Comparison of ENCODE assay signal across 15 cellular contexts in genomic region chr14:97250925-97251324, GRCh38.
A peak's percentile ranks its signal among the peaks of the same experiment; 100 is the strongest.
DNase-seq lines count a peak whose midpoint lies in the region; ATAC-seq and TF ChIP-seq lines count a peak whose summit lies in the region.
"Had no signal": no experiment of that assay in that cellular context is flagged by ENCODE, and none has a peak within 500 bp of the region (broad histone marks: within the 10 kb centered on the region; RNA-seq: fewer than 3 reads in every experiment).

No MANE protein-coding gene starts in this region.

- no peak overlapping the region for H3K14ac ChIP-seq in H9 (ENCODE audit: insufficient read depth, low read length)

- CTCF ChIA-PET in PC-3 (lab: Charles Lee) = no interaction called here
- CTCF ChIA-PET in activated CD4-positive, alpha-beta T cell treated with anti-CD3 and anti-CD28 coated beads, Interleukin-2, amount 10 ng/mL, durations not matched to agents 7 days and 5 days (lab: Charles Lee) = no interaction called here

- DNase-seq in CD4-positive, CD25-positive, alpha-beta regulatory T cell = no peak
- DNase-seq in H9 (no peak), PC-3 (no peak), progenitor cell of endocrine pancreas (ENCODE audit: low spot score, unreplicated experiment) (no peak), NCI-H1417 treated with DMSO at 0.1 percent for 48 hours (lab: John Stamatoyannopoulos, UW) (no peak)
- DNase-seq in activated CD4-positive, alpha-beta T cell treated with anti-CD3 and anti-CD28 coated beads, Interleukin-2, amount 10 ng/mL, durations not matched to agents 7 days and 5 days = no peak
- DNase-seq: Calu3; CD4-positive, alpha-beta T cell; DMS 273 treated with DMSO at 0.1 percent for 48 hours; GOT3; HFFc6 had no signal

- H3K18ac ChIP-seq in H9 (ENCODE audit: insufficient read length, low read depth, low read length) = no peak overlapping the region

- H3K23me2 ChIP-seq in H9 (ENCODE audit: insufficient read length, low read depth, low read length, poor library complexity, severe bottlenecking) = no peaks in the 10 kb centered on the region

- H3K4me1 Mint-ChIP-seq in CD4-positive, CD25-positive, alpha-beta regulatory T cell = peaks cover 9 to 24% (median 16%) of the 10 kb centered on the region in 4 donors
- H3K4me1 Mint-ChIP-seq in H9 (no peaks in the 10 kb centered on the region), progenitor cell of endocrine pancreas (ENCODE audit: low read depth) (no peaks in the 10 kb centered on the region)
- H3K4me1 Mint-ChIP-seq in activated CD4-positive, alpha-beta T cell treated with anti-CD3 and anti-CD28 coated beads, Interleukin-2, amount 10 ng/mL, durations not matched to agents 7 days and 5 days = peaks cover 39% of the 10 kb centered on the region

- no peak overlapping the region for H2BK12ac ChIP-seq in H9 (ENCODE audit: insufficient read length, low read depth, low read length)

- no peaks in the 10 kb centered on the region for H3K36me3 ChIP-seq in CD4-positive, CD25-positive, alpha-beta regulatory T cell (ENCODE audit: control insufficient read depth, insufficient read depth, low read length)
- no peaks in the 10 kb centered on the region for H3K36me3 ChIP-seq in PC-3 (ENCODE audit: low read depth, low read length)
- H3K36me3 ChIP-seq: HAP-1 had no signal

- no peaks in the 10 kb centered on the region for H3K9me2 ChIP-seq in PC-3 (replicated peaks; ENCODE audit: low read length)

- no peak overlapping the region for H2AK5ac ChIP-seq in H9 (ENCODE audit: insufficient read length, low read length)

- no peak overlapping the region for H4K91ac ChIP-seq in H9 (ENCODE audit: insufficient read length, low read depth, low read length)

- H3F3A ChIP-seq in PC-3 (ENCODE audit: low read length, unreplicated experiment) = no peaks in the 10 kb centered on the region

- no peaks in the 10 kb centered on the region for H4K20me1 ChIP-seq in H9 (ENCODE audit: control insufficient read depth, insufficient read depth, insufficient read length)
- no peaks in the 10 kb centered on the region for H4K20me1 ChIP-seq in PC-3 (ENCODE audit: low read length)

- no peaks in the 10 kb centered on the region for H3K4me1 ChIP-seq in CD4-positive, CD25-positive, alpha-beta regulatory T cell (ENCODE audit: control insufficient read depth, insufficient read depth, low read length, poor library complexity, severe bottlenecking)
- H3K4me1 ChIP-seq in H9 (ENCODE audit: insufficient read depth, low read length) (no peaks in the 10 kb centered on the region), PC-3 (ENCODE audit: insufficient read depth, low read length) (0 out of 2 replicates have a peak, but pooled peaks cover 6% of the 10 kb centered on the region)
- H3K4me1 ChIP-seq: HAP-1 had no signal

- no peak overlapping the region for H3K9ac ChIP-seq in H9 (ENCODE audit: extremely low read depth, insufficient read length, low read length)
- no peak overlapping the region for H3K9ac ChIP-seq in PC-3 (ENCODE audit: low read length)
- H3K9ac ChIP-seq: KMS-11 had no signal

- H3T11ph ChIP-seq in H9 (ENCODE audit: low read length) = no peak overlapping the region

- H3K4ac ChIP-seq in H9 (ENCODE audit: low read depth, low read length) = no peak overlapping the region

- 0 out of 3 replicates have a peak, but pooled peaks have one; percentile 16 for TF ChIP-seq CTCF in H9 (conservative IDR thresholded peaks at IDR 0.05)
- no peak for TF ChIP-seq CTCF in PC-3 (conservative IDR thresholded peaks at IDR 0.05; ENCODE audit: low read depth, low read length)
- TF ChIP-seq CTCF in progenitor cell of endocrine pancreas (IDR thresholded peaks at IDR 0.05; ENCODE audit: unreplicated experiment) = peak; percentile 12

- H3K9me3 Mint-ChIP-seq in CD4-positive, CD25-positive, alpha-beta regulatory T cell = peaks cover 0 to 7% (median 0%) of the 10 kb centered on the region in 7 donors
- H3K9me3 Mint-ChIP-seq in H9 (no peaks in the 10 kb centered on the region), progenitor cell of endocrine pancreas (ENCODE audit: low read depth) (peaks cover 5% of the 10 kb centered on the region)
- peaks cover 7% of the 10 kb centered on the region for H3K9me3 Mint-ChIP-seq in activated CD4-positive, alpha-beta T cell treated with anti-CD3 and anti-CD28 coated beads, Interleukin-2, amount 10 ng/mL, durations not matched to agents 7 days and 5 days
- H3K9me3 Mint-ChIP-seq: CD4-positive, alpha-beta T cell had no signal

- H4K5ac ChIP-seq in H9 (ENCODE audit: insufficient read length, low read depth, low read length) = no peak overlapping the region

- no peaks in the 10 kb centered on the region for H3K79me1 ChIP-seq in H9 (ENCODE audit: insufficient read depth, low read depth, low read length, poor library complexity, severe bottlenecking)

- H3K56ac ChIP-seq in H9 (ENCODE audit: insufficient read length, low read depth, low read length) = no peak overlapping the region

- H3K4me2 ChIP-seq in H9 (ENCODE audit: insufficient read depth, insufficient read length, low read length) (no peak overlapping the region), PC-3 (ENCODE audit: low read length) (peak overlapping the region; percentile 15; the same call in 1 of the 2 replicates)
- H3K4me2 ChIP-seq: KMS-11 had no signal

- peaks cover 6% of the 10 kb centered on the region for H3K27me3 ChIP-seq in CD4-positive, CD25-positive, alpha-beta regulatory T cell (ENCODE audit: control insufficient read depth, insufficient read depth, low read length)
- no peaks in the 10 kb centered on the region for H3K27me3 ChIP-seq in H9 (ENCODE audit: insufficient read depth, low read length)
- peaks cover 30% of the 10 kb centered on the region for H3K27me3 ChIP-seq in PC-3 (ENCODE audit: low read length)

- no peaks in the 10 kb centered on the region for H3K36me3 Mint-ChIP-seq in CD4-positive, CD25-positive, alpha-beta regulatory T cell
- H3K36me3 Mint-ChIP-seq in H9 (ENCODE audit: insufficient read depth in 1 of 3, low read depth in 3 of 3) (no peaks in the 10 kb centered on the region), progenitor cell of endocrine pancreas (ENCODE audit: insufficient read depth) (no peaks in the 10 kb centered on the region)
- peaks cover 5% of the 10 kb centered on the region for H3K36me3 Mint-ChIP-seq in activated CD4-positive, alpha-beta T cell treated with anti-CD3 and anti-CD28 coated beads, Interleukin-2, amount 10 ng/mL, durations not matched to agents 7 days and 5 days (ENCODE audit: low read depth)

- H3K27ac Mint-ChIP-seq in CD4-positive, CD25-positive, alpha-beta regulatory T cell = peak overlapping the region in 2 of 3 donors; percentile 25 to 42
- no peak overlapping the region for H3K27ac Mint-ChIP-seq in H9
- no peak overlapping the region for H3K27ac Mint-ChIP-seq in progenitor cell of endocrine pancreas
- H3K27ac Mint-ChIP-seq in activated CD4-positive, alpha-beta T cell treated with anti-CD3 and anti-CD28 coated beads, Interleukin-2, amount 10 ng/mL, durations not matched to agents 7 days and 5 days = no peak overlapping the region
- H3K27ac Mint-ChIP-seq: CD4-positive, alpha-beta T cell; HFFc6 had no signal

- peaks cover 20% of the 10 kb centered on the region for H3K27me3 Mint-ChIP-seq in CD4-positive, CD25-positive, alpha-beta regulatory T cell
- H3K27me3 Mint-ChIP-seq in H9 (ENCODE audit: low read depth) = peaks cover 3% of the 10 kb centered on the region; the same call in 1 of the 2 replicates
- H3K27me3 Mint-ChIP-seq in progenitor cell of endocrine pancreas = peaks cover 28% of the 10 kb centered on the region
- peaks cover 4% of the 10 kb centered on the region for H3K27me3 Mint-ChIP-seq in activated CD4-positive, alpha-beta T cell treated with anti-CD3 and anti-CD28 coated beads, Interleukin-2, amount 10 ng/mL, durations not matched to agents 7 days and 5 days
- H3K27me3 Mint-ChIP-seq: CD4-positive, alpha-beta T cell had no signal

- no peak overlapping the region for H2BK15ac ChIP-seq in H9 (ENCODE audit: low read depth, low read length)

- no TSS peak for BruUV-seq in PC-3 (replicated peaks; lab: Mats Ljungman, UMichigan)

- no peaks in the 10 kb centered on the region for H3K79me2 ChIP-seq in H9 (ENCODE audit: insufficient read depth, low read length)
- no peaks in the 10 kb centered on the region for H3K79me2 ChIP-seq in PC-3 (ENCODE audit: low read length)

- no peak overlapping the region for H3K27ac ChIP-seq in CD4-positive, CD25-positive, alpha-beta regulatory T cell (ENCODE audit: insufficient read depth, low read length, poor library complexity, severe bottlenecking)
- no peak overlapping the region for H3K27ac ChIP-seq in H9 (ENCODE audit: insufficient read length, low read depth, low read length)
- H3K27ac ChIP-seq in PC-3 (ENCODE audit: low read length) = no peak overlapping the region
- H3K27ac ChIP-seq: KMS-11 had no signal

- no CpG with 5 or more reads among the region's 5 CpGs for WGBS in H9 (ENCODE audit: extremely low coverage, insufficient read length, low lambda C conversion rate)

- no peak overlapping the region for H3K4me3 ChIP-seq in CD4-positive, CD25-positive, alpha-beta regulatory T cell (ENCODE audit: low read depth, low read length)
- no peak overlapping the region for H3K4me3 ChIP-seq in PC-3 (ENCODE audit: low read length)
- H3K4me3 ChIP-seq: HAP-1 had no signal

- H2BK5ac ChIP-seq in H9 (ENCODE audit: insufficient read length, low read length) = no peak overlapping the region

- intact Hi-C loops in PC-3 (cut with micrococcal nuclease) = no loop called here

- H2BK20ac ChIP-seq in H9 (ENCODE audit: low read depth, low read length, poor library complexity, severe bottlenecking) = peak overlapping the region; percentile 32

- H3K23ac ChIP-seq in H9 (ENCODE audit: insufficient read length, low read depth, low read length) = no peak overlapping the region

- H3K9me3 ChIP-seq in CD4-positive, CD25-positive, alpha-beta regulatory T cell (ENCODE audit: control insufficient read depth in 2 of 2, low read length in 2 of 2) = no peaks in the 10 kb centered on the region
- H3K9me3 ChIP-seq in H9 (ENCODE audit: control insufficient read depth, low read depth, low read length) = no peaks in the 10 kb centered on the region
- H3K9me3 ChIP-seq in PC-3 (ENCODE audit: low read length) = no peaks in the 10 kb centered on the region
- H3K9me3 ChIP-seq: HAP-1 had no signal

- peak overlapping the region in 1 of 4 donors; percentile 53 for H3K4me3 Mint-ChIP-seq in CD4-positive, CD25-positive, alpha-beta regulatory T cell
- H3K4me3 Mint-ChIP-seq in H9 = no peak overlapping the region
- no peak overlapping the region for H3K4me3 Mint-ChIP-seq in progenitor cell of endocrine pancreas (ENCODE audit: low read depth)
- H3K4me3 Mint-ChIP-seq in activated CD4-positive, alpha-beta T cell treated with anti-CD3 and anti-CD28 coated beads, Interleukin-2, amount 10 ng/mL, durations not matched to agents 7 days and 5 days = no peak overlapping the region
- H3K4me3 Mint-ChIP-seq: CD4-positive, alpha-beta T cell; HFFc6 had no signal

- H2BK120ac ChIP-seq in H9 (ENCODE audit: low read depth, low read length, poor library complexity, severe bottlenecking) = no peak overlapping the region

- no peak overlapping the region for H4K8ac ChIP-seq in H9 (replicated peaks; ENCODE audit: insufficient read length, low read depth, low read length)

- no peak for ATAC-seq in CD4-positive, CD25-positive, alpha-beta regulatory T cell (ENCODE audit: low read depth in 2 of 2)
- ATAC-seq in PC-3 (peak; percentile 53; the same call in 1 of the 2 replicates), GM21515 (IDR thresholded peaks at IDR 0.05; ENCODE audit: unreplicated experiment) (no peak)
- ATAC-seq: HepG2 had no signal

- POLR2A ChIA-PET in PC-3 (lab: Charles Lee; ENCODE audit: unreplicated experiment) = interaction anchor here (0.6 kb wide), 2 partner anchors 9 to 141 kb away, joined by 3 to 7 read pairs; no protein-coding TSS in a partner anchor
- POLR2A ChIA-PET in activated CD4-positive, alpha-beta T cell treated with anti-CD3 and anti-CD28 coated beads, Interleukin-2, amount 10 ng/mL, durations not matched to agents 7 days and 5 days (lab: Charles Lee) = no interaction called here

- H2AFZ ChIP-seq in H9 (ENCODE audit: low read length) = no peak overlapping the region
- peak overlapping the region; percentile 20; the same call in 1 of the 2 replicates for H2AFZ ChIP-seq in PC-3 (ENCODE audit: low read length)

Comparison
In these comparisons a context has a peak if more than half of its experiments do, and no peak if none do; other contexts are left out.
1. H3K27ac Mint-ChIP-seq: peak in CD4-positive, CD25-positive, alpha-beta regulatory T cell (2 of 3); none in H9 (0 of 3), progenitor cell of endocrine pancreas (single experiment) and activated CD4-positive, alpha-beta T cell treated with anti-CD3 and anti-CD28 coated beads, Interleukin-2, amount 10 ng/mL, durations not matched to agents 7 days and 5 days (single experiment).